Comparison of ENCODE assay signal across 1 cellular context in genomic region chr2:42132066-42132965, GRCh38.
TF ChIP-seq lines count a peak whose summit lies in the region.

No MANE protein-coding gene starts in this region.

TF ChIP-seq in H1, 55 proteins besides CTCF, POLR2A, EP300 and RAD21 (continued from another document):
- no peak for TF ChIP-seq CHD7 (IDR thresholded peaks at IDR 0.05; ENCODE audit: insufficient replicate concordance, low read length)
- no peak for TF ChIP-seq SUZ12 (IDR thresholded peaks at IDR 0.05; ENCODE audit: low read length)
- no peak for TF ChIP-seq TAF7 (optimal IDR thresholded peaks at IDR 0.05; ENCODE audit: borderline replicate concordance, low read depth, low read length)
- TF ChIP-seq RFX5 (IDR thresholded peaks at IDR 0.05; ENCODE audit: borderline replicate concordance, low read depth, low read length) = no peak
- no peak for TF ChIP-seq POU5F1 (IDR thresholded peaks at IDR 0.05; ENCODE audit: low read depth, low read length)
- no peak for TF ChIP-seq GABPA (IDR thresholded peaks at IDR 0.05; ENCODE audit: borderline replicate concordance, insufficient read depth, low read length)
- TF ChIP-seq TEAD4 (IDR thresholded peaks at IDR 0.05; ENCODE audit: low read depth, low read length) = no peak
- no peak for TF ChIP-seq CHD1 (IDR thresholded peaks at IDR 0.05; ENCODE audit: low read depth, low read length)
- no peak for TF ChIP-seq RBBP5 (IDR thresholded peaks at IDR 0.05; ENCODE audit: borderline replicate concordance, low read depth, low read length)
- no peak for TF ChIP-seq EZH2 (IDR thresholded peaks at IDR 0.05; ENCODE audit: low read depth, low read length, severe bottlenecking)
- no peak for TF ChIP-seq ATF2 (IDR thresholded peaks at IDR 0.05; ENCODE audit: low read length)
